Comparison of ENCODE assay signal across 18 cellular contexts in the genomic region with DNA sequence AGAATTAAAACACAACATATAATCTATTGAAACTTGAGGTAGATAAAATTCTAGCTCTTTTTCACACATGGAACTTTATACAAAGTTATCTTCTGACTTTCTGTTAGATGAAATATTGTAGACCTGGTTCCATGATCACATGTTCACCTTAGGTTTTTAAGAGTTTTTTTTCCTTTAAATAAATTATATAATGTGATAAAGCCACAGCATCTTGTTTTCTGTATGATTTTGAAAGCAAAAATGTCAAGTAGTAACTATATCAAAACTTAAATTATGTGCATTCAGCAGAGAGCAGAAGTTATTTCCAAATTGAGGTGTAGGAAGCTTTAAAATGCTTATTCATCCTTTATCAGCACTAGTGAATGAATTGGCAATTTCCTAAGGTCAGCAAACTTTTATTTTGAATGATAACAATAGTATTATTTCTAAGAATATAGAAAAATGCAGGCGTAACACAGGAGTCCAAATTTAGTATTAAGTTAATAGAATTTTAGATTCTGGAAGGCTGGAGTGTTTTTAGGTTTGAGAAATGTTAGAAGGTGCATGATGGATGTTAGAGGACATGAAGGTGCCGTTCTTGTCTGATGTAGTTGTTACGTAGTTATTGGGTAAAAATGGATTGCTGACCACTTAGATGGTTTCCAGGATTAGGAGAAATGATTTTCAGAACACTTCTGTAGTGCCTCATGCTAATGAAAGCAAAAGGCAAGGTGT.
"Had no signal": no experiment of that assay in that cellular context is flagged by ENCODE, and none has a peak within 500 bp of the region (broad histone marks: within the 10 kb centered on the region; RNA-seq: fewer than 3 reads in every experiment).

No MANE protein-coding gene starts in this region.

- H3K36me3 ChIP-seq: uterus had no signal

- H3K4me3 ChIP-seq: ascending aorta, left lung, tibial artery, uterus had no signal

- H3K4me1 Mint-ChIP-seq: activated naive CD4-positive, alpha-beta T cell treated with anti-CD3 and anti-CD28 coated beads, Interleukin-2, amount 10 ng/mL, durations not matched to agents 7 days and 5 days had no signal

- H3K27me3 ChIP-seq: ascending aorta, left lung, tibial artery, uterus had no signal

- ATAC-seq: stimulated activated naive B cell treated with anti-CD40 and anti-IgM and Interleukin-4, amounts not matched to agents 10 μg/mL and 1 μg/mL and 100 μg/mL, for 72 hours had no signal

- H3K27me3 Mint-ChIP-seq: activated CD4-positive, alpha-beta T cell treated with anti-CD3 and anti-CD28 coated beads, Interleukin-2, amount 10 ng/mL, durations not matched to agents 7 days and 5 days; activated naive CD4-positive, alpha-beta T cell treated with anti-CD3 and anti-CD28 coated beads, Interleukin-2, amount 10 ng/mL, durations not matched to agents 7 days and 5 days; naive B cell; stimulated activated naive B cell treated with anti-CD40 and anti-IgM and Interleukin-4, amounts not matched to agents 10 μg/mL and 1 μg/mL and 100 μg/mL, for 72 hours had no signal

- H3K27ac Mint-ChIP-seq: activated CD4-positive, alpha-beta T cell treated with anti-CD3 and anti-CD28 coated beads, Interleukin-2, amount 10 ng/mL, durations not matched to agents 7 days and 5 days; activated naive CD4-positive, alpha-beta T cell treated with anti-CD3 and anti-CD28 coated beads, Interleukin-2, amount 10 ng/mL, durations not matched to agents 7 days and 5 days; stimulated activated naive B cell treated with anti-CD40 and anti-IgM and Interleukin-4, amounts not matched to agents 10 μg/mL and 1 μg/mL and 100 μg/mL, for 72 hours had no signal

- H3K4me3 Mint-ChIP-seq: activated CD4-positive, alpha-beta T cell treated with anti-CD3 and anti-CD28 coated beads, Interleukin-2, amount 10 ng/mL, durations not matched to agents 7 days and 5 days; activated naive CD4-positive, alpha-beta T cell treated with anti-CD3 and anti-CD28 coated beads, Interleukin-2, amount 10 ng/mL, durations not matched to agents 7 days and 5 days; naive B cell; stimulated activated naive B cell treated with anti-CD40 and anti-IgM and Interleukin-4, amounts not matched to agents 10 μg/mL and 1 μg/mL and 100 μg/mL, for 72 hours had no signal

- H3K9me3 ChIP-seq: ascending aorta, left lung, tibial artery, uterus had no signal

- FAIRE-seq: bronchial epithelial cell, TTC549 had no signal

- H3K27ac ChIP-seq: ascending aorta, parathyroid adenoma, tibial artery, uterus had no signal

- H3K9ac ChIP-seq: parathyroid adenoma had no signal

- H2AFZ ChIP-seq: parathyroid adenoma had no signal

- DNase-seq: activated CD4-positive, alpha-beta T cell treated with anti-CD3 and anti-CD28 coated beads, Interleukin-2, amount 10 ng/mL, durations not matched to agents 7 days and 5 days; activated naive CD4-positive, alpha-beta T cell treated with anti-CD3 and anti-CD28 coated beads, Interleukin-2, amount 10 ng/mL, durations not matched to agents 7 days and 5 days; dermis blood vessel endothelial cell; islet precursor cell; left lung; mammary epithelial cell; naive B cell; retina; stimulated activated CD4-positive, alpha-beta T cell treated with anti-CD3 and anti-CD28 coated beads, Interleukin-15, amount 100 ng/mL, for 24 hours; stimulated activated CD4-positive, alpha-beta T cell treated with anti-CD3 and anti-CD28 coated beads, Interleukin-4, amount 100 ng/mL, for 1 hour; stimulated activated naive B cell treated with anti-CD40 and anti-IgM and Interleukin-4, amounts not matched to agents 10 μg/mL and 1 μg/mL and 100 μg/mL, for 72 hours; T-helper 2 cell; tibial artery; uterus had no signal
